Comparison of ENCODE assay signal across 8 cellular contexts in the genomic region with DNA sequence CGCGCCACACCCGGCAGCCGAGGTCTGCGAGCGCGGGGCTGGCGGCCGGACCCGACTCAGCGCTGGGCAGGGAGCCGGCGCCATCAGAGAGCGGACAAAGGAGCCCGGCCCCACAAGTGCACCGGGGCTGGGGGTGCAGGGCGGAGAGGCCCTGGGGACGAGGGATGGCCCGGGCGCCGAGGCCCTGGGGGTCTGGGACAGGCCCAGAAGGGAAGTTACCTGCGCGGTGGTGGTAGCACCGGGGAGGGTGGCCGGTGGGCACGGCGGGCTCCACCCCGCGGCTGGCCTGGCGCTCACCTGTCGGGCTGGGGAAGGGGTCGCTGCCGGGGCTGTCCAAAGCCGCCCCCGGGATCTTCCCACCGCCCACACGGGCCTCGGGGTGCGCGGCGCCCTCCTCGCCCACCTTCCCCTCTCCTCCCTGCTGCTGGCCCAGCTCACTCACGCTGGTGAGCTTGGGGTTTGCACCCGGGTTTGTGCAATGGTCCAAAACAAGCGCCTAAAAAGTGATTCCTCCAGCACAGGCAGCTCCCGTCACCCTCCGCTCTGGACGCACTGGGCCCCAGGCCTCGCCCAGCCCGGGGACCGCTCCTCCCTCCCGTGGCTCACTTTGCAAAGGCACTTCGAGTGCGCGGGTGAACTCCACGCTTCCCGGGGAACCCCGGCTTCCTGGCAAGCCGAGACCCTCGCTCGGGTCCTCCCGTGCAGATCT. TPM values are rescaled to one million over a fixed set of nuclear protein-coding genes. Genes with fewer than 3 reads are reported as not detected.
A peak's percentile ranks its signal among the peaks of the same experiment; 100 is the strongest.
DNase-seq lines count a peak whose midpoint lies in the region; ATAC-seq and TF ChIP-seq lines count a peak whose summit lies in the region.

A gene with protein sequence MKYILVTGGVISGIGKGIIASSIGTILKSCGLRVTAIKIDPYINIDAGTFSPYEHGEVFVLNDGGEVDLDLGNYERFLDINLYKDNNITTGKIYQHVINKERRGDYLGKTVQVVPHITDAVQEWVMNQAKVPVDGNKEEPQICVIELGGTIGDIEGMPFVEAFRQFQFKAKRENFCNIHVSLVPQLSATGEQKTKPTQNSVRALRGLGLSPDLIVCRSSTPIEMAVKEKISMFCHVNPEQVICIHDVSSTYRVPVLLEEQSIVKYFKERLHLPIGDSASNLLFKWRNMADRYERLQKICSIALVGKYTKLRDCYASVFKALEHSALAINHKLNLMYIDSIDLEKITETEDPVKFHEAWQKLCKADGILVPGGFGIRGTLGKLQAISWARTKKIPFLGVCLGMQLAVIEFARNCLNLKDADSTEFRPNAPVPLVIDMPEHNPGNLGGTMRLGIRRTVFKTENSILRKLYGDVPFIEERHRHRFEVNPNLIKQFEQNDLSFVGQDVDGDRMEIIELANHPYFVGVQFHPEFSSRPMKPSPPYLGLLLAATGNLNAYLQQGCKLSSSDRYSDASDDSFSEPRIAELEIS (minus strand): TSS at position 554 of the 709 bp plus-strand sequence. CDS start 9,767 bp downstream, outside the sequence.

- ATAC-seq in GM19035 (IDR thresholded peaks at IDR 0.05; ENCODE audit: unreplicated experiment) (peak; percentile 80), HG03175 (IDR thresholded peaks at IDR 0.05; ENCODE audit: unreplicated experiment) (peak; percentile 90)

- TF ChIP-seq POLR2A in esophagus squamous epithelium (IDR thresholded peaks at IDR 0.05): peak in 2 of 4 donors; percentile 37 to 55

- DNase-seq in CD1c-positive myeloid dendritic cell (ENCODE audit: extremely low spot score) (peak; percentile 40), NOMO-1 treated with dmso at 0.1 percent for 144 hours (lab: John Stamatoyannopoulos, UW; ENCODE audit: unreplicated experiment) (peak; percentile 85), esophagus squamous epithelium (lab: John Stamatoyannopoulos, UW) (no peak), myocyte (ENCODE audit: low read depth) (peak; percentile 52), substantia nigra (lab: John Stamatoyannopoulos, UW) (peak in 43 of 49 donors; percentile 1 to 58 (median 16))
- peak; percentile 67 to 73 for DNase-seq in activated T-cell treated with anti-CD3 and anti-CD28 coated beads, Interleukin-2, amount 50 U/mL, for 48 hours

- intact Hi-C loops in esophagus squamous epithelium (cut with DNase I): no loop called here

- H3K27ac ChIP-seq in esophagus squamous epithelium: peak within 1 kb of the TSS; percentile 75 to 90 (median 86)
- peak within 1 kb of the TSS; percentile 58 for H3K27ac ChIP-seq in substantia nigra (ENCODE audit: low read depth, low read length, poor library complexity, severe bottlenecking)

- no peaks in the 10 kb centered on the region for H3K27me3 ChIP-seq in esophagus squamous epithelium

- H3K4me1 ChIP-seq in esophagus squamous epithelium: peaks cover 0 to 3% (median 0%) of the 10 kb centered on the region in 3 donors

- no peak for TF ChIP-seq CTCF in esophagus squamous epithelium (IDR thresholded peaks at IDR 0.05)

- H3K4me3 ChIP-seq in esophagus squamous epithelium: peak within 1 kb of the TSS; percentile 57 to 73 (median 71)

- 5% methylated on average over 11 of the region's 62 CpGs; no CpG with 5 or more reads in 1 of the 2 donors for WGBS in esophagus squamous epithelium, 2 donors

- H3K9me3 ChIP-seq in esophagus squamous epithelium: no peaks in the 10 kb centered on the region

- H3K36me3 ChIP-seq in esophagus squamous epithelium: peaks cover 0 to 6% (median 0%) of the 10 kb centered on the region in 3 donors

RNA-seq across cellular contexts. Expression of the gene that starts here (rescaled TPM):
- total RNA-seq in esophagus squamous epithelium (1 to 10 TPM; 4.1 to 9.7 (median 6.3) TPM), myocyte (4.8 and 5.7 TPM in 2 replicates)
- polyA plus RNA-seq in myocyte (2012): 3.3 TPM
